1 cellular context compared by ENCODE assay signal in genomic region chr1:2685671-2686070, GRCh38. TPM values are rescaled to one million over a fixed set of nuclear protein-coding genes. Genes with fewer than 3 reads are reported as not detected.
"Had no signal": no experiment of that assay in that cellular context is flagged by ENCODE, and none has a peak within 500 bp of the region (broad histone marks: within the 10 kb centered on the region; RNA-seq: fewer than 3 reads in every experiment).

No MANE protein-coding gene starts in this region.

RNA-seq across cellular contexts. Expression of gene MMEL1, which starts 52.9 kb away (rescaled TPM):
- total RNA-seq: GM12878 had no signal
